8 cellular contexts compared by ENCODE assay signal in the genomic region with DNA sequence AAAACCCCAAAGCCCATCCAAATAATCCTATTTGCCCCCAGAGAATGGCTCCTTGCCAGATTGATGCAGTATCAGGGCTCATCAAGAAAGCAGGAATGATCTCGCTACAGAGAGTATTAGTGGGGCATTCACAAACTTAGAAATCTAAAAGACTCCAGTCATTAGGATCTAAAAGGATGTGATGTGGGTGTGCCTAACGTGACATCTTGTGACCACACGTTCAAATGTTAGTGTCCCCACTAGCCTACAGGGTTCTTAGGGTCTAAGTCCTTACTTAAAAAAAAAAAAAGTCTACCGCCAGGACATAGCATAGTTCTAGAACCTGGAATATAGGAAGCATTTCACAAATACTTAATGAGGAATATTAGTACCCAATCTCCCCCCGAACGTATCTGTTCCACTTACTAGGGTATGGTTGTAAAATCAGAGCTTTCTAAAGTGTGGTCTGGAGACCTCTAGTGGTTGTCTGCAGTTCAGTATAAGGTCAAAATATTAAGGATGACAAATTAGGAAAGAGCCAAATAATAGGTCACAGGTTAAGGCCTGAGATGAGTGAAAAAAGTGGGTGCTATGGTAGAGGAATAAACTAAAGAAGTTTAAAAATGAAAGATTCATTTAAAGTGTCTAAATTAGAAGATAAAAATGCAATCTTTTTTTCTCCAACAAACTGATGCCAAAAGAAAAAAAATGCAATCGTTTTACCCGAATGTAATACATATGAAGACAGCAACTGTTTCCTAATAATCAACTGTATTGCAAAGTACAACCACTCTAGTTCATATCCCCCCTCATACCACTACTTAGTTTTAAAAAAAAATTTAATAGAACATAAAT. TPM values are rescaled to one million over a fixed set of nuclear protein-coding genes. Genes with fewer than 3 reads are reported as not detected.
DNase-seq lines count a peak whose midpoint lies in the region; ATAC-seq and TF ChIP-seq lines count a peak whose summit lies in the region.

No MANE protein-coding gene starts in this region.

- no peaks in the 10 kb centered on the region for H3K36me3 Mint-ChIP-seq in HFFc6 (ENCODE audit: low read depth)

- no peak overlapping the region for H3K27ac Mint-ChIP-seq in HFFc6

- no peak for TF ChIP-seq POLR2A in testis (IDR thresholded peaks at IDR 0.05)

- no peaks in the 10 kb centered on the region for H3K27me3 Mint-ChIP-seq in HFFc6 (ENCODE audit: insufficient read depth)

- no peak for ATAC-seq in GM18909 (IDR thresholded peaks at IDR 0.05; ENCODE audit: poor library complexity, unreplicated experiment)

- intact Hi-C loops in testis (cut with DNase I; ENCODE audit: low total_unique reads): no loop called here

- H3K4me3 Mint-ChIP-seq in HFFc6: no peak overlapping the region

- no peaks in the 10 kb centered on the region for H3K9me3 ChIP-seq in testis

- no peaks in the 10 kb centered on the region for H3K9me3 Mint-ChIP-seq in HFFc6

- H3K36me3 ChIP-seq in testis (ENCODE audit: low read depth, missing control alignments): no peaks in the 10 kb centered on the region

- H3K4me3 ChIP-seq in fibroblast of the aortic adventitia (ENCODE audit: low read depth, low read length) (no peak overlapping the region), testis (no peak overlapping the region)

- peaks cover 27% of the 10 kb centered on the region for H3K4me1 Mint-ChIP-seq in HFFc6 (ENCODE audit: low read depth)

- DNase-seq in DMS114 treated with DMSO at 0.1 percent for 48 hours (lab: John Stamatoyannopoulos, UW; ENCODE audit: unreplicated experiment) (peak; percentile 30), HFFc6 (peak; percentile 37), RPMI7951 (ENCODE audit: low read depth) (peak; percentile 48), fibroblast of the aortic adventitia (ENCODE audit: low read depth) (peak; percentile 71), testis (no peak)
- DNase-seq in stimulated activated CD8-positive, alpha-beta memory T cell treated with anti-CD3 and anti-CD28 coated beads, Interleukin-4, amount 100 ng/mL, for 48 hours: no peak
- DNase-seq in activated CD8-positive, alpha-beta memory T cell treated with anti-CD3 and anti-CD28 coated beads, Interleukin-2, amount 50 U/mL, for 4 hours: no peak

- TF ChIP-seq CTCF in HFFc6 (IDR thresholded peaks at IDR 0.05) (peak; percentile 86), fibroblast of the aortic adventitia (IDR thresholded peaks at IDR 0.05; ENCODE audit: insufficient read depth, low read length) (peak; percentile 82), testis (IDR thresholded peaks at IDR 0.05) (peak; percentile 17 to 34 (median 26))

- 58 to 60% methylated on average over 8 of the region's 8 CpGs for whole genome bisulfite sequencing in testis, 2 donors

- no peaks in the 10 kb centered on the region for H3K4me1 ChIP-seq in testis

- H3K27me3 ChIP-seq in testis: no peaks in the 10 kb centered on the region

- H3K27ac ChIP-seq in testis: no peak overlapping the region

RNA-seq across cellular contexts. Expression of a gene that starts 4.2 kb away (rescaled TPM):
- total RNA-seq in HFFc6 (2021; fragmentation: NEBNext Ultra II Directional; extraction: Animal tissue kit (Norgen Biotek cat#: 25700)): under 1 TPM in 1 of 6 experiments, not detected in 5; 0.10 TPM
- not detected in 2 replicates for total RNA-seq in RPMI7951 (2014; rRNA removed; shearing (Covaris generic))
- not detected in 2 replicates for total RNA-seq in fibroblast of the aortic adventitia (ENCODE audit: low replicate concordance)
- total RNA-seq in testis: under 1 TPM; 0.81 to 0.94 TPM
- polyA plus RNA-seq in testis (ENCODE audit: insufficient read depth, low read depth, low replicate concordance): 1.3 TPM

Comparison
In these comparisons a context has a peak if more than half of its experiments do, and no peak if none do; other contexts are left out.
1. DNase-seq: peak in DMS114 treated with DMSO at 0.1 percent for 48 hours (single experiment), HFFc6 (single experiment), RPMI7951 (single experiment) and fibroblast of the aortic adventitia (single experiment); none in testis (single experiment), stimulated activated CD8-positive, alpha-beta memory T cell treated with anti-CD3 and anti-CD28 coated beads, Interleukin-4, amount 100 ng/mL, for 48 hours (single experiment) and activated CD8-positive, alpha-beta memory T cell treated with anti-CD3 and anti-CD28 coated beads, Interleukin-2, amount 50 U/mL, for 4 hours (single experiment).
2. CTCF ChIP-seq: peak in every context shown above with its lines; median percentile 86 in HFFc6; 82 in fibroblast of the aortic adventitia; 26 in testis.